In the genomic region with DNA sequence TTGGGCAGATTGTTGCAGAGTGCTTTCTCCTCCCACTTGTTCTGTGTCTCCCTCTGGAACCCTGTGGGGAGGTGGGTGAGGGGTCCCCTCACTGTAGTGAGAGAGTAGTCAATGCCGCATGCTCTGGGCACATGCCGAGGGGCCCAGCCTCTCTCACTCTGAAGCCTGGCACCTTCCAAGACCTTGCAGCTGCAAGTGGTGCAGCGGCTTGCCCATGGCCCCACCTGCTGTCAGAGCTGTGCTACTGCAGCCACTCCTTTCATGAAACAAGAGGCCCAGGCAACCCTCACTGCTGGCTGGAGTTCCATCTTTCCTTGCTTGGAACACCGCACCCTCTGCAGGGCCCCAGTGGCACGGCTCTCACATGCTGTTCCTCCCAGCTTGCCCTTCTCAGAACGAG, we compare ENCODE assay signal across 8 cellular contexts. TPM values are rescaled to one million over a fixed set of nuclear protein-coding genes. Genes with fewer than 3 reads are reported as not detected.
DNase-seq lines count a peak whose midpoint lies in the region; ATAC-seq and TF ChIP-seq lines count a peak whose summit lies in the region.

No MANE protein-coding gene starts in this region.

- DNase-seq in activated T-helper 1 cell treated with Interleukin-2 at 50 U/mL for 16 hours (ENCODE audit: low read depth) (peak; percentile 48), T-helper 22 cell (ENCODE audit: low read depth) (peak; percentile 25), astrocyte of the spinal cord (ENCODE audit: low read depth, low spot score) (peak; percentile 82), iPS DF 4.7 (ENCODE audit: extremely low read depth, low spot score) (peak; percentile 22), smooth muscle cell of the brain vasculature (ENCODE audit: low read depth, low spot score) (peak; percentile 62), LoVo (ENCODE audit: low spot score) (no peak)
- no peak for DNase-seq in activated T-helper 1 cell treated with anti-CD3 and anti-CD28 coated beads, Interleukin-12 subunit alpha, Interleukin-12 subunit beta, Interleukin-2, Interleukin-4 antibody, amounts not matched to agents 30 ng/mL and 10 ng/mL and 1 ng/mL, durations not matched to agents 14 hours and 24 hours and 36 hours (ENCODE audit: low spot score)

- H3K27me3 Mint-ChIP-seq in activated T-helper 1 cell treated with anti-CD3 and anti-CD28 coated beads, Interleukin-12 subunit alpha, Interleukin-12 subunit beta, Interleukin-2, Interleukin-4 antibody, amounts not matched to agents 30 ng/mL and 10 ng/mL and 1 ng/mL, durations not matched to agents 14 hours and 24 hours and 36 hours (ENCODE audit: insufficient read depth): peaks cover 1% of the 10 kb centered on the region

- no peak overlapping the region for H3K4me3 Mint-ChIP-seq in activated T-helper 1 cell treated with anti-CD3 and anti-CD28 coated beads, Interleukin-12 subunit alpha, Interleukin-12 subunit beta, Interleukin-2, Interleukin-4 antibody, amounts not matched to agents 30 ng/mL and 10 ng/mL and 1 ng/mL, durations not matched to agents 14 hours and 24 hours and 36 hours

- no peaks in the 10 kb centered on the region for H3K9me3 Mint-ChIP-seq in activated T-helper 1 cell treated with anti-CD3 and anti-CD28 coated beads, Interleukin-12 subunit alpha, Interleukin-12 subunit beta, Interleukin-2, Interleukin-4 antibody, amounts not matched to agents 30 ng/mL and 10 ng/mL and 1 ng/mL, durations not matched to agents 14 hours and 24 hours and 36 hours

- intact Hi-C loops in activated T-helper 1 cell treated with anti-CD3 and anti-CD28 coated beads, Interleukin-12 subunit alpha, Interleukin-12 subunit beta, Interleukin-2, Interleukin-4 antibody, amounts not matched to agents 30 ng/mL and 10 ng/mL and 1 ng/mL, durations not matched to agents 14 hours and 24 hours and 36 hours (cut with micrococcal nuclease): no loop called here

- no peak overlapping the region for H3K4me3 ChIP-seq in astrocyte of the spinal cord (ENCODE audit: low read depth, low read length)

- ATAC-seq in GM18511 (IDR thresholded peaks at IDR 0.05; ENCODE audit: unreplicated experiment): no peak

- no peaks in the 10 kb centered on the region for H3K4me1 Mint-ChIP-seq in activated T-helper 1 cell treated with anti-CD3 and anti-CD28 coated beads, Interleukin-12 subunit alpha, Interleukin-12 subunit beta, Interleukin-2, Interleukin-4 antibody, amounts not matched to agents 30 ng/mL and 10 ng/mL and 1 ng/mL, durations not matched to agents 14 hours and 24 hours and 36 hours (ENCODE audit: low read depth)

- peak; percentile 98 for TF ChIP-seq CTCF in astrocyte of the spinal cord (IDR thresholded peaks at IDR 0.05; ENCODE audit: low read depth, low read length)

- in situ Hi-C loops in astrocyte of the spinal cord (cut with HindIII; ENCODE audit: low sequenced_read_pairs): no loop called here

- H3K36me3 Mint-ChIP-seq in activated T-helper 1 cell treated with anti-CD3 and anti-CD28 coated beads, Interleukin-12 subunit alpha, Interleukin-12 subunit beta, Interleukin-2, Interleukin-4 antibody, amounts not matched to agents 30 ng/mL and 10 ng/mL and 1 ng/mL, durations not matched to agents 14 hours and 24 hours and 36 hours (ENCODE audit: low read depth): no peaks in the 10 kb centered on the region

- no peak overlapping the region for H3K27ac Mint-ChIP-seq in activated T-helper 1 cell treated with anti-CD3 and anti-CD28 coated beads, Interleukin-12 subunit alpha, Interleukin-12 subunit beta, Interleukin-2, Interleukin-4 antibody, amounts not matched to agents 30 ng/mL and 10 ng/mL and 1 ng/mL, durations not matched to agents 14 hours and 24 hours and 36 hours

RNA-seq across cellular contexts. Expression of a gene that starts 58.4 kb away (rescaled TPM):
- 0.42 and 0.62 TPM in 2 replicates for total RNA-seq in activated T-helper 1 cell treated with anti-CD3 and anti-CD28 coated beads, Interleukin-12 subunit alpha, Interleukin-12 subunit beta, Interleukin-2, Interleukin-4 antibody, amounts not matched to agents 30 ng/mL and 10 ng/mL and 1 ng/mL, durations not matched to agents 14 hours and 24 hours and 36 hours

Comparison
In these comparisons a context has a peak if more than half of its experiments do, and no peak if none do; other contexts are left out.
1. DNase-seq: peak in activated T-helper 1 cell treated with Interleukin-2 at 50 U/mL for 16 hours (single experiment), T-helper 22 cell (single experiment), astrocyte of the spinal cord (single experiment), iPS DF 4.7 (single experiment) and smooth muscle cell of the brain vasculature (single experiment); none in activated T-helper 1 cell treated with anti-CD3 and anti-CD28 coated beads, Interleukin-12 subunit alpha, Interleukin-12 subunit beta, Interleukin-2, Interleukin-4 antibody, amounts not matched to agents 30 ng/mL and 10 ng/mL and 1 ng/mL, durations not matched to agents 14 hours and 24 hours and 36 hours (single experiment) and LoVo (single experiment).